Comparison of ENCODE assay signal across 16 cellular contexts in genomic region chrX:37678574-37678973, GRCh38. TPM values are rescaled to one million over a fixed set of nuclear protein-coding genes. Genes with fewer than 3 reads are reported as not detected.
DNase-seq lines count a peak whose midpoint lies in the region; ATAC-seq, FAIRE-seq and TF ChIP-seq lines count a peak whose summit lies in the region.
"Had no signal": no experiment of that assay in that cellular context is flagged by ENCODE, and none has a peak within 500 bp of the region (broad histone marks: within the 10 kb centered on the region; RNA-seq: fewer than 3 reads in every experiment).

No MANE protein-coding gene starts in this region.

- H3K9me3 ChIP-seq in MM.1S (replicated peaks; ENCODE audit: insufficient read depth, low read length), result no peaks in the 10 kb centered on the region
- no peaks in the 10 kb centered on the region for H3K9me3 ChIP-seq in GM12878 (replicated peaks; ENCODE audit: control insufficient read depth, insufficient read depth, low read length)
- no peaks in the 10 kb centered on the region for H3K9me3 ChIP-seq in left lung
- H3K9me3 ChIP-seq in suprapubic skin, result no peaks in the 10 kb centered on the region
- H3K9me3 ChIP-seq in Karpas-422 (ENCODE audit: low read length), result no peaks in the 10 kb centered on the region

- SMC1A ChIA-PET in GM12878 (lab: Charles Lee; ENCODE audit: uncharacterized antibody, unreplicated experiment), result no interaction called here

- in situ Hi-C loops in GM12878 (cut with MboI), result no loop called here

- DNase-seq in MM.1S, result no peak
- DNase-seq in GM12878 (ENCODE audit: low read depth, low spot score), result no peak
- DNase-seq in left lung, result no peak
- DNase-seq in suprapubic skin (ENCODE audit: low spot score in 2 of 2), result no peak
- DNase-seq in NAMALWA (ENCODE audit: low spot score), result no peak
- DNase-seq in Karpas-422, result no peak
- DNase-seq: C1 segment of cervical spinal cord; Calu3; CD4-positive, alpha-beta T cell; DMS 273 treated with DMSO at 0.1 percent for 48 hours; H7 had no signal

- H3K9ac ChIP-seq in MM.1S (ENCODE audit: low read length) (no peak overlapping the region), GM12878 (ENCODE audit: control insufficient read depth, insufficient read depth, low read length) (no peak overlapping the region), Karpas-422 (ENCODE audit: low read length) (no peak overlapping the region)

- CTCF ChIA-PET in GM12878 (lab: Yijun Ruan, JAX), result interaction anchor here (1.3 kb wide), 1 partner anchor 146 kb away, joined by 3 read pairs; no protein-coding TSS in a partner anchor

- H4K20me1 ChIP-seq in MM.1S (ENCODE audit: insufficient read depth, low read length) (no peaks in the 10 kb centered on the region), GM12878 (ENCODE audit: control insufficient read depth, insufficient read depth) (no peaks in the 10 kb centered on the region), Karpas-422 (ENCODE audit: insufficient read depth, low read depth, low read length) (no peaks in the 10 kb centered on the region)

- no TSS peak for BruUV-seq in GM12878 (replicated peaks; lab: Mats Ljungman, UMichigan)

- TF ChIP-seq CTCF in MM.1S (IDR thresholded peaks at IDR 0.05; ENCODE audit: low read length), result no peak
- no peak for TF ChIP-seq CTCF in GM12878 (IDR thresholded peaks at IDR 0.05 in 2 of 3, conservative IDR thresholded peaks at IDR 0.05 in 1 of 3; ENCODE audit: control insufficient read depth in 2 of 3, extremely low read depth in 1 of 3, insufficient read depth in 1 of 3, low read depth in 3 of 3, low read length in 3 of 3)
- TF ChIP-seq CTCF in left lung (IDR thresholded peaks at IDR 0.05), result no peak
- no peak for TF ChIP-seq CTCF in suprapubic skin (IDR thresholded peaks at IDR 0.05)

- POLR2A ChIA-PET in GM12878 (lab: Charles Lee), result no interaction called here

- H3K27me3 ChIP-seq in MM.1S (replicated peaks; ENCODE audit: insufficient read depth, low read length) (no peaks in the 10 kb centered on the region), GM12878 (replicated peaks in 1 of 2; ENCODE audit: control insufficient read depth in 2 of 2, insufficient read depth in 2 of 2, low read length in 1 of 2) (no peaks in the 10 kb centered on the region; a peak in 1 of 4 replicates), left lung (peaks cover 0 to 4% of the 10 kb centered on the region in 2 donors), suprapubic skin (no peaks in the 10 kb centered on the region), Karpas-422 (ENCODE audit: low read length) (no peaks in the 10 kb centered on the region)

- H3K36me3 ChIP-seq in MM.1S (replicated peaks; ENCODE audit: insufficient read depth, low read length) (no peaks in the 10 kb centered on the region), GM12878 (ENCODE audit: control insufficient read depth in 2 of 2, insufficient read depth in 2 of 2, low read length in 1 of 2) (no peaks in the 10 kb centered on the region), left lung (no peaks in the 10 kb centered on the region), suprapubic skin (no peaks in the 10 kb centered on the region), Karpas-422 (ENCODE audit: insufficient read depth, low read length) (no peaks in the 10 kb centered on the region)

- peak; percentile 35 for FAIRE-seq in GM12878 (lab: Jason Lieb, UNC)
- FAIRE-seq: A204.1, GM18507 had no signal

- no peak for TF ChIP-seq RAD21 in GM12878 (IDR thresholded peaks at IDR 0.05; ENCODE audit: insufficient read depth, low read depth, low read length)

- no peaks in the 10 kb centered on the region for H3K9me2 ChIP-seq in MM.1S (replicated peaks; ENCODE audit: insufficient read depth, low read length)
- H3K9me2 ChIP-seq in Karpas-422 (replicated peaks; ENCODE audit: insufficient read depth, low read length), result no peaks in the 10 kb centered on the region

- intact Hi-C loops in GM12878 (cut with micrococcal nuclease; ENCODE audit: unreplicated experiment) (no loop called here), left lung (cut with DNase I) (no loop called here)

- 93% methylated on average over 1 of the region's 1 CpG for WGBS in GM12878 (ENCODE audit: insufficient coverage, insufficient replicate concordance, low lambda C conversion rate, missing lambda C conversion rate)
- 90% methylated on average over 1 of the region's 1 CpG for WGBS in suprapubic skin

- RAD21 ChIA-PET in GM12878 (lab: Charles Lee; ENCODE audit: unreplicated experiment), result interaction anchor here (0.7 kb wide), 1 partner anchor 149 kb away, joined by 3 read pairs; no protein-coding TSS in a partner anchor

- H3K4me3 ChIP-seq in MM.1S (ENCODE audit: low read length) (no peak overlapping the region), GM12878 (no peak overlapping the region), left lung (no peak overlapping the region), suprapubic skin (no peak overlapping the region), Karpas-422 (ENCODE audit: low read length) (no peak overlapping the region)
- H3K4me3 ChIP-seq: GM23338 had no signal

- H3K79me2 ChIP-seq in MM.1S (ENCODE audit: low read length) (no peaks in the 10 kb centered on the region), GM12878 (ENCODE audit: control insufficient read depth, insufficient read depth, low read length) (no peaks in the 10 kb centered on the region), Karpas-422 (ENCODE audit: low read length) (no peaks in the 10 kb centered on the region)

- H3K4me1 ChIP-seq in MM.1S (ENCODE audit: low read length) (peaks cover 53% of the 10 kb centered on the region), GM12878 (ENCODE audit: control insufficient read depth, insufficient read depth, low read length) (0 out of 2 replicates have a peak, but pooled peaks cover 2% of the 10 kb centered on the region), left lung (no peaks in the 10 kb centered on the region), suprapubic skin (no peaks in the 10 kb centered on the region), Karpas-422 (ENCODE audit: low read length) (no peaks in the 10 kb centered on the region)

- H3K27ac ChIP-seq in MM.1S (ENCODE audit: low read length), result no peak overlapping the region
- no peak overlapping the region for H3K27ac ChIP-seq in GM12878 (ENCODE audit: control insufficient read depth, insufficient read depth)
- H3K27ac ChIP-seq in left lung, result no peak overlapping the region
- no peak overlapping the region for H3K27ac ChIP-seq in suprapubic skin
- no peak overlapping the region for H3K27ac ChIP-seq in Karpas-422 (ENCODE audit: low read length)
- H3K27ac ChIP-seq: HL-60 had no signal

- no peak for ATAC-seq in GM12878
- ATAC-seq in left lung, result peak; percentile 52
- ATAC-seq in HG03095 (IDR thresholded peaks at IDR 0.05; ENCODE audit: unreplicated experiment), result no peak
- ATAC-seq: GM23338 had no signal

- TF ChIP-seq POLR2A in GM12878 (IDR thresholded peaks at IDR 0.05; ENCODE audit: low read depth, low read length) (no peak), suprapubic skin (IDR thresholded peaks at IDR 0.05) (no peak)

- TF ChIP-seq EP300 in GM12878 (IDR thresholded peaks at IDR 0.05; ENCODE audit: borderline replicate concordance in 1 of 2, control insufficient read depth in 1 of 2, low read depth in 2 of 2, low read length in 2 of 2) (no peak), suprapubic skin (IDR thresholded peaks at IDR 0.05) (no peak)

- H3F3A ChIP-seq in MM.1S (ENCODE audit: insufficient read depth, low read length), result peaks cover 22% of the 10 kb centered on the region

- H2AFZ ChIP-seq in MM.1S (ENCODE audit: low read length) (no peak overlapping the region), GM12878 (ENCODE audit: control insufficient read depth, low read depth, low read length) (no peak overlapping the region), Karpas-422 (ENCODE audit: low read length) (no peak overlapping the region)
- H2AFZ ChIP-seq: GM23338 had no signal

- H3K4me2 ChIP-seq in MM.1S (ENCODE audit: low read depth, low read length), result peak overlapping the region; percentile 63; the same call in 1 of the 2 replicates
- H3K4me2 ChIP-seq in GM12878 (ENCODE audit: control insufficient read depth, insufficient read depth), result no peak overlapping the region
- H3K4me2 ChIP-seq in Karpas-422 (ENCODE audit: low read depth, low read length, poor library complexity, severe bottlenecking), result no peak overlapping the region
- H3K4me2 ChIP-seq: GM23338 had no signal

TF ChIP-seq in GM12878, 131 proteins besides CTCF, POLR2A, EP300 and RAD21 (continues in another document):
- no peak for TF ChIP-seq MEF2A (IDR thresholded peaks at IDR 0.05; ENCODE audit: insufficient read depth, low read depth, low read length)
- no peak for TF ChIP-seq BCL11A (IDR thresholded peaks at IDR 0.05; ENCODE audit: low read depth, low read length)
- no peak for TF ChIP-seq ESRRA (IDR thresholded peaks at IDR 0.05; ENCODE audit: low read length)
- no peak for TF ChIP-seq DPF2 (IDR thresholded peaks at IDR 0.05)
- TF ChIP-seq RFX5 (IDR thresholded peaks at IDR 0.05; ENCODE audit: low read depth, low read length), result no peak
- no peak for TF ChIP-seq KLF5 (IDR thresholded peaks at IDR 0.05; ENCODE audit: partially characterized antibody)

RNA-seq across cellular contexts. Expression of gene XK, which starts 7.0 kb away (rescaled TPM):
- not detected in 2 replicates for total RNA-seq in GM12878 (2013; cell fraction: nucleolus; rRNA removed)
- not detected in 2 replicates for total RNA-seq in GM12878 (2014; rRNA removed)
- not detected in 2 replicates for total RNA-seq in GM12878 (2014; rRNA removed; fragmentation: Illumina TruSeq; extraction: Trizol)
- not detected in 2 replicates for total RNA-seq in GM12878 (2021)
- not detected for polyA plus RNA-seq in GM12878 (2011; ENCODE audit: low read depth)
- polyA plus RNA-seq in GM12878 (2011; rRNA removed), result not detected in 2 replicates
- polyA plus RNA-seq in GM12878 (2011; cell fraction: cytosol; rRNA removed), result not detected in 2 replicates
- polyA plus RNA-seq in GM12878 (2011; cell fraction: nucleus; rRNA removed), result not detected in 2 replicates
- polyA plus RNA-seq in GM12878 (2012), result 0.03 TPM in 1 of 2 replicates, not detected in the other
- 0.08 TPM in 1 of 2 replicates, not detected in the other for polyA plus RNA-seq in GM12878 (2014; fragmentation: Illumina TruSeq; extraction: Trizol)
- polyA plus RNA-seq in GM12878 (2014; fragmentation: Nextera tagmentation; extraction: Ambion mirVana), result not detected
- not detected in 2 replicates for polyA plus RNA-seq in GM12878 (2014; rRNA removed)
- not detected for polyA plus RNA-seq in GM12878 (2016; fragmentation: Nextera tagmentation; extraction: Ambion mirVana)
- 0.07 TPM in 1 of 2 replicates, not detected in the other for polyA minus RNA-seq in GM12878 (2011; rRNA and poly(A)+ RNA removed)
- polyA minus RNA-seq in GM12878 (2011; cell fraction: cytosol; rRNA and poly(A)+ RNA removed), result 0.27 and 0.42 TPM in 2 replicates
- polyA minus RNA-seq in GM12878 (2011; cell fraction: nucleus; rRNA and poly(A)+ RNA removed), result under 0.01 and 0.19 TPM in 2 replicates
- total RNA-seq in left lung, result 1 to 10 TPM; 2.5 to 2.9 TPM
- 1 to 10 TPM; 1.1 to 2.3 (median 1.7) TPM for total RNA-seq in suprapubic skin
- 0.04 TPM in 2 replicates for total RNA-seq in Karpas-422 (2014; rRNA removed; shearing (Covaris generic); ENCODE audit: low replicate concordance)
